ENCODE assay signal across 14 cellular contexts in genomic region chr7:124459101-124460052, GRCh38.
DNase-seq lines count a peak whose midpoint lies in the region; ATAC-seq, FAIRE-seq and TF ChIP-seq lines count a peak whose summit lies in the region.
"Had no signal": no experiment of that assay in that cellular context is flagged by ENCODE, and none has a peak within 500 bp of the region (broad histone marks: within the 10 kb centered on the region; RNA-seq: fewer than 3 reads in every experiment).

No MANE protein-coding gene starts in this region.

- no peak for TF ChIP-seq RAD21 in A549 (conservative IDR thresholded peaks at IDR 0.05 in 1 of 2, IDR thresholded peaks at IDR 0.05 in 1 of 2)

- H3K4me1 Mint-ChIP-seq in T-helper 17 cell: no peaks in the 10 kb centered on the region
- H3K4me1 Mint-ChIP-seq: B cell had no signal

- no peaks in the 10 kb centered on the region for H3K9me3 ChIP-seq in A549
- H3K9me3 ChIP-seq in lower lobe of right lung: no peaks in the 10 kb centered on the region
- H3K9me3 ChIP-seq in T-helper 17 cell (ENCODE audit: control insufficient read depth, low read length, poor library complexity, severe bottlenecking): no peaks in the 10 kb centered on the region
- H3K9me3 ChIP-seq in MG63: no peaks in the 10 kb centered on the region
- H3K9me3 ChIP-seq: spleen had no signal

- no peaks in the 10 kb centered on the region for H3K27me3 ChIP-seq in lower lobe of right lung (ENCODE audit: low read depth)
- H3K27me3 ChIP-seq in MG63: no peaks in the 10 kb centered on the region
- H3K27me3 ChIP-seq: spleen had no signal

- intact Hi-C loops in lower lobe of right lung (cut with DNase I) (no loop called here), cardiac septum (cut with DNase I) (no loop called here)

- no peak overlapping the region for H3K4me3 ChIP-seq in A549
- no peak overlapping the region for H3K4me3 ChIP-seq in cardiac fibroblast (replicated peaks in 1 of 2; ENCODE audit: low read depth in 2 of 2, low read length in 2 of 2)
- H3K4me3 ChIP-seq in lower lobe of right lung: no peak overlapping the region
- H3K4me3 ChIP-seq in MG63: no peak overlapping the region
- H3K4me3 ChIP-seq: spleen had no signal

- peak overlapping the region; percentile 47 for H3K4me2 ChIP-seq in A549

- no peak overlapping the region for H3K4me3 Mint-ChIP-seq in T-helper 17 cell
- H3K4me3 Mint-ChIP-seq: B cell had no signal

- 6% methylated on average over 8 of the region's 8 CpGs for WGBS in A549 (ENCODE audit: missing lambda C conversion rate)

- ATAC-seq in A549 (peak; percentile 73 to 88), lower lobe of right lung (peak; percentile 24 to 52), T-helper 17 cell (no peak)

- peak overlapping the region; percentile 44; a peak in 4 of 6 replicates for H3K27ac ChIP-seq in A549
- H3K27ac ChIP-seq in lower lobe of right lung: no peak overlapping the region
- H3K27ac ChIP-seq: spleen, VCaP had no signal

- no peak for TF ChIP-seq POLR2A in A549 (IDR thresholded peaks at IDR 0.05; ENCODE audit: low read length)

- no peaks in the 10 kb centered on the region for H3K36me3 Mint-ChIP-seq in T-helper 17 cell (ENCODE audit: low read depth)

- DNase-seq in A549 (ENCODE audit: low read depth in 1 of 2, low spot score in 1 of 2) (peak in 1 of 2 experiments; percentile 73), HK-2 (ENCODE audit: unreplicated experiment) (peak; percentile 4), cardiac fibroblast (ENCODE audit: low read depth in 2 of 2) (peak; percentile 1 to 4), lower lobe of right lung (no peak), ureter (ENCODE audit: low spot score) (no peak), cardiac septum (ENCODE audit: low spot score) (no peak), T-helper 17 cell (no peak), MG63 (no peak)
- DNase-seq: NCI-H2171 treated with DMSO at 0.1 percent for 48 hours, spleen had no signal

- H3K27ac Mint-ChIP-seq in T-helper 17 cell: no peak overlapping the region
- H3K27ac Mint-ChIP-seq: B cell had no signal

- H3K4me1 ChIP-seq in A549 (peaks cover 17% of the 10 kb centered on the region; the same call in 2 of the 3 replicates), lower lobe of right lung (no peaks in the 10 kb centered on the region)
- H3K4me1 ChIP-seq: spleen had no signal

- CTCF ChIA-PET in A549 (lab: Yijun Ruan, JAX): no interaction called here

- POLR2A ChIA-PET in A549 (lab: Yijun Ruan, JAX): no interaction called here

- H3K27me3 Mint-ChIP-seq in T-helper 17 cell: no peaks in the 10 kb centered on the region
- H3K27me3 Mint-ChIP-seq: B cell had no signal

- H3K36me3 ChIP-seq in lower lobe of right lung: no peaks in the 10 kb centered on the region
- no peaks in the 10 kb centered on the region for H3K36me3 ChIP-seq in MG63
- H3K36me3 ChIP-seq: spleen had no signal

- TF ChIP-seq CTCF in A549 (IDR thresholded peaks at IDR 0.05) (no peak), cardiac fibroblast (IDR thresholded peaks at IDR 0.05; ENCODE audit: low read depth, low read length) (no peak), lower lobe of right lung (IDR thresholded peaks at IDR 0.05) (no peak)

- 0 out of 5 replicates have a peak, but pooled peaks of 1 of the 2 experiments have one; percentile 41 for TF ChIP-seq EP300 in A549 (IDR thresholded peaks at IDR 0.05)

- no peak for FAIRE-seq in A549 (lab: Jason Lieb, UNC)
- FAIRE-seq: G401.6, urothelium cell line had no signal

TF ChIP-seq in A549, 52 proteins besides CTCF, POLR2A, EP300 and RAD21:
- TF ChIP-seq CEBPB (IDR thresholded peaks at IDR 0.05) (peak; percentile 11 to 60; a peak in 3 of 4 replicates), JUNB (IDR thresholded peaks at IDR 0.05) (peak; percentile 43; the same call in 1 of the 2 replicates), GATA3 (IDR thresholded peaks at IDR 0.05; ENCODE audit: borderline replicate concordance) (peak; percentile 51; the same call in 1 of the 2 replicates), JUN (IDR thresholded peaks at IDR 0.05) (0 out of 5 replicates have a peak, but pooled peaks of 1 of the 2 experiments have one; percentile 30), CBX8 (IDR thresholded peaks at IDR 0.05) (no peak)
TF ChIP-seq in A549: peak in this region for 4.

Comparison
In these comparisons a context has a peak if more than half of its experiments do, and no peak if none do; other contexts are left out.
1. DNase-seq: peak in HK-2 (single experiment) and cardiac fibroblast (2 of 2); none in lower lobe of right lung (single experiment), ureter (single experiment), cardiac septum (single experiment), T-helper 17 cell (0 of 3) and MG63 (single experiment).